ENCODE assay signal across 1 cellular context in genomic region chr1:43292151-43292550, GRCh38.
TF ChIP-seq lines count a peak whose summit lies in the region.

No MANE protein-coding gene starts in this region.

TF ChIP-seq in HepG2, 621 proteins besides CTCF, POLR2A, EP300 and RAD21:
- TF ChIP-seq FOXM1 (CRISPR knock-in tag; IDR thresholded peaks at IDR 0.05), result no peak
- 0 out of 4 replicates have a peak, but pooled peaks have one; percentile 28 to 30 for TF ChIP-seq MAFK (conservative IDR thresholded peaks at IDR 0.05 in 1 of 2, IDR thresholded peaks at IDR 0.05 in 1 of 2; ENCODE audit: low read length in 2 of 2)
- TF ChIP-seq RCOR2 (CRISPR knock-in tag; IDR thresholded peaks at IDR 0.05), result no peak
- no peak for TF ChIP-seq MTF2 (CRISPR knock-in tag; IDR thresholded peaks at IDR 0.05; ENCODE audit: borderline replicate concordance)
- no peak for TF ChIP-seq CBX1 (IDR thresholded peaks at IDR 0.05; ENCODE audit: low read depth)
- TF ChIP-seq ZNF576 (CRISPR knock-in tag; IDR thresholded peaks at IDR 0.05), result no peak
- no peak for TF ChIP-seq ZNF784 (CRISPR knock-in tag; IDR thresholded peaks at IDR 0.05; ENCODE audit: borderline replicate concordance)
- TF ChIP-seq RFX1 (IDR thresholded peaks at IDR 0.05), result no peak
TF ChIP-seq in HepG2: peak in this region for 1.
